In genomic region chr1:151993084-151993733, GRCh38 we compare ENCODE assay signal across 1 cellular context.
TF ChIP-seq lines count a peak whose summit lies in the region.

No MANE protein-coding gene starts in this region.

TF ChIP-seq in GM12878, 131 proteins besides CTCF, POLR2A, EP300 and RAD21:
- TF ChIP-seq, protein P1, sequence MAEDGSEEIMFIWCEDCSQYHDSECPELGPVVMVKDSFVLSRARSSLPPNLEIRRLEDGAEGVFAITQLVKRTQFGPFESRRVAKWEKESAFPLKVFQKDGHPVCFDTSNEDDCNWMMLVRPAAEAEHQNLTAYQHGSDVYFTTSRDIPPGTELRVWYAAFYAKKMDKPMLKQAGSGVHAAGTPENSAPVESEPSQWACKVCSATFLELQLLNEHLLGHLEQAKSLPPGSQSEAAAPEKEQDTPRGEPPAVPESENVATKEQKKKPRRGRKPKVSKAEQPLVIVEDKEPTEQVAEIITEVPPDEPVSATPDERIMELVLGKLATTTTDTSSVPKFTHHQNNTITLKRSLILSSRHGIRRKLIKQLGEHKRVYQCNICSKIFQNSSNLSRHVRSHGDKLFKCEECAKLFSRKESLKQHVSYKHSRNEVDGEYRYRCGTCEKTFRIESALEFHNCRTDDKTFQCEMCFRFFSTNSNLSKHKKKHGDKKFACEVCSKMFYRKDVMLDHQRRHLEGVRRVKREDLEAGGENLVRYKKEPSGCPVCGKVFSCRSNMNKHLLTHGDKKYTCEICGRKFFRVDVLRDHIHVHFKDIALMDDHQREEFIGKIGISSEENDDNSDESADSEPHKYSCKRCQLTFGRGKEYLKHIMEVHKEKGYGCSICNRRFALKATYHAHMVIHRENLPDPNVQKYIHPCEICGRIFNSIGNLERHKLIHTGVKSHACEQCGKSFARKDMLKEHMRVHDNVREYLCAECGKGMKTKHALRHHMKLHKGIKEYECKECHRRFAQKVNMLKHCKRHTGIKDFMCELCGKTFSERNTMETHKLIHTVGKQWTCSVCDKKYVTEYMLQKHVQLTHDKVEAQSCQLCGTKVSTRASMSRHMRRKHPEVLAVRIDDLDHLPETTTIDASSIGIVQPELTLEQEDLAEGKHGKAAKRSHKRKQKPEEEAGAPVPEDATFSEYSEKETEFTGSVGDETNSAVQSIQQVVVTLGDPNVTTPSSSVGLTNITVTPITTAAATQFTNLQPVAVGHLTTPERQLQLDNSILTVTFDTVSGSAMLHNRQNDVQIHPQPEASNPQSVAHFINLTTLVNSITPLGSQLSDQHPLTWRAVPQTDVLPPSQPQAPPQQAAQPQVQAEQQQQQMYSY (CRISPR knock-in tag; IDR thresholded peaks at IDR 0.05) = no peak
- TF ChIP-seq SP1 (IDR thresholded peaks at IDR 0.05; ENCODE audit: low read depth, low read length) (no peak), KDM1A (IDR thresholded peaks at IDR 0.05; ENCODE audit: borderline replicate concordance) (no peak), ZNF217 (IDR thresholded peaks at IDR 0.05) (no peak)
- TF ChIP-seq, protein P2, sequence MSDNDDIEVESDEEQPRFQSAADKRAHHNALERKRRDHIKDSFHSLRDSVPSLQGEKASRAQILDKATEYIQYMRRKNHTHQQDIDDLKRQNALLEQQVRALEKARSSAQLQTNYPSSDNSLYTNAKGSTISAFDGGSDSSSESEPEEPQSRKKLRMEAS (IDR thresholded peaks at IDR 0.05; ENCODE audit: low read depth, low read length) = no peak
